1 cellular context compared by ENCODE assay signal in genomic region chr3:16515885-16516420, GRCh38.
TF ChIP-seq lines count a peak whose summit lies in the region.

No MANE protein-coding gene starts in this region.

TF ChIP-seq in GM23338, 12 proteins besides CTCF, POLR2A, EP300 and RAD21 (continued from another document):
- TF ChIP-seq ZNF462 (CRISPR knock-in tag; IDR thresholded peaks at IDR 0.05) (no peak), CREB1 (CRISPR knock-in tag; IDR thresholded peaks at IDR 0.05; ENCODE audit: low read depth) (no peak), EZH2 (IDR thresholded peaks at IDR 0.05; ENCODE audit: low read depth, unreplicated experiment) (no peak), ZNF331 (CRISPR knock-in tag; IDR thresholded peaks at IDR 0.05; ENCODE audit: low read depth) (no peak), POLR2AphosphoS5 (IDR thresholded peaks at IDR 0.05; ENCODE audit: low read depth) (no peak), EZH2phosphoT487 (IDR thresholded peaks at IDR 0.05; ENCODE audit: unreplicated experiment) (no peak), ZNF114 (CRISPR knock-in tag; IDR thresholded peaks at IDR 0.05) (no peak), ETS1 (IDR thresholded peaks at IDR 0.05) (no peak)
TF ChIP-seq in GM23338: peak in this region for 0.
